In genomic region chr4:77358315-77358928, GRCh38 we compare ENCODE assay signal across 8 cellular contexts.
DNase-seq lines count a peak whose midpoint lies in the region; ATAC-seq and TF ChIP-seq lines count a peak whose summit lies in the region.

No MANE protein-coding gene starts in this region.

- H3K36me3 ChIP-seq in prostate gland = no peaks in the 10 kb centered on the region

- no peaks in the 10 kb centered on the region for H3K4me1 Mint-ChIP-seq in T-cell

- POLR2A ChIA-PET in T-cell (lab: Charles Lee) = no interaction called here

- no peaks in the 10 kb centered on the region for H3K36me3 Mint-ChIP-seq in T-cell

- H3K4me3 ChIP-seq in prostate gland = no peak overlapping the region

- H3K4me1 ChIP-seq in prostate gland (replicated peaks) = no peaks in the 10 kb centered on the region

- no peaks in the 10 kb centered on the region for H3K9me3 Mint-ChIP-seq in T-cell

- peaks cover 0 to 4% of the 10 kb centered on the region in 2 donors for H3K27me3 Mint-ChIP-seq in T-cell

- no peaks in the 10 kb centered on the region for H3K27me3 ChIP-seq in prostate gland (replicated peaks; ENCODE audit: insufficient read depth)

- peak; percentile 2 for DNase-seq in stimulated activated CD4-positive, alpha-beta T cell treated with anti-CD3 and anti-CD28 coated beads, Interleukin-15, amount 100 ng/mL, for 24 hours
- no peak for DNase-seq in stimulated activated CD4-positive, alpha-beta T cell treated with anti-CD3 and anti-CD28 coated beads, Interleukin-1b, Interleukin-23, amount 100 ng/mL, for 48 hours
- peak; percentile 58 for DNase-seq in HT-29 (ENCODE audit: low spot score)
- DNase-seq in SW480 (ENCODE audit: low spot score) = peak; percentile 27
- peak; percentile 43 for DNase-seq in foreskin melanocyte
- peak; percentile 35 for DNase-seq in prostate gland (ENCODE audit: low spot score)
- no peak for DNase-seq in T-cell

- peak in 3 of 4 experiments; percentile 52 to 60 (median 57) for TF ChIP-seq CTCF in prostate gland (IDR thresholded peaks at IDR 0.05)

- intact Hi-C loops in prostate gland (cut with DNase I) = no loop called here

- H3K27ac Mint-ChIP-seq in T-cell = no peak overlapping the region

- 66% methylated on average over 2 of the region's 2 CpGs for WGBS in prostate gland

- H3K27ac ChIP-seq in prostate gland = no peak overlapping the region

- no peaks in the 10 kb centered on the region for H3K9me3 ChIP-seq in prostate gland

- CTCF ChIA-PET in T-cell (lab: Charles Lee) = interaction anchor here (0.6 to 1.2 kb wide), 5 partner anchors 11 to 927 kb away, joined by 3 to 6 read pairs (median 3); no protein-coding TSS in a partner anchor

- H3K4me3 Mint-ChIP-seq in T-cell = no peak overlapping the region

- ATAC-seq in T-cell (replicated peaks in 1 of 4) = no peak
- ATAC-seq in GM19328 (IDR thresholded peaks at IDR 0.05; ENCODE audit: unreplicated experiment) = no peak

- TF ChIP-seq POLR2A in prostate gland (IDR thresholded peaks at IDR 0.05) = no peak

Comparison
In these comparisons a context has a peak if more than half of its experiments do, and no peak if none do; other contexts are left out.
1. DNase-seq: peak in stimulated activated CD4-positive, alpha-beta T cell treated with anti-CD3 and anti-CD28 coated beads, Interleukin-15, amount 100 ng/mL, for 24 hours (single experiment), HT-29 (single experiment), SW480 (single experiment), foreskin melanocyte (single experiment) and prostate gland (single experiment); none in stimulated activated CD4-positive, alpha-beta T cell treated with anti-CD3 and anti-CD28 coated beads, Interleukin-1b, Interleukin-23, amount 100 ng/mL, for 48 hours (single experiment) and T-cell (0 of 34).